Comparison of ENCODE assay signal across 9 cellular contexts in genomic region chr2:104853401-104853925, GRCh38. TPM values are rescaled to one million over a fixed set of nuclear protein-coding genes. Genes with fewer than 3 reads are reported as not detected.
DNase-seq lines count a peak whose midpoint lies in the region; ATAC-seq and TF ChIP-seq lines count a peak whose summit lies in the region.
"Had no signal": no experiment of that assay in that cellular context is flagged by ENCODE, and none has a peak within 500 bp of the region (broad histone marks: within the 10 kb centered on the region; RNA-seq: fewer than 3 reads in every experiment).

No MANE protein-coding gene starts in this region.

- no peak overlapping the region for H4K8ac ChIP-seq in mesendoderm (ENCODE audit: low read depth, low read length)

- DNase-seq in cardiac muscle cell (ENCODE audit: low read depth in 1 of 2, low spot score in 1 of 2) = no peak
- no peak for DNase-seq in left ventricle myocardium superior
- DNase-seq in activated naive CD8-positive, alpha-beta T cell treated with anti-CD3 and anti-CD28 coated beads, Interleukin-2, amount 50 U/mL, for 24 hours = no peak
- no peak for DNase-seq in mesendoderm
- no peak for DNase-seq in upper lobe of right lung
- no peak for DNase-seq in NCI-H146 treated with DMSO at 0.1 percent for 48 hours (lab: John Stamatoyannopoulos, UW; ENCODE audit: unreplicated experiment)

- H3K27ac ChIP-seq in cardiac muscle cell (no peak overlapping the region), mesendoderm (ENCODE audit: low read depth, low read length) (no peak overlapping the region), upper lobe of right lung (no peak overlapping the region)

- H3K23ac ChIP-seq in mesendoderm (ENCODE audit: low read length) = no peak overlapping the region

- H3K27ac Mint-ChIP-seq in activated naive CD8-positive, alpha-beta T cell treated with anti-CD3 and anti-CD28 coated beads, Interleukin-2, amount 50 U/mL, for 24 hours = no peak overlapping the region

- peaks cover 36% of the 10 kb centered on the region for H3K4me1 Mint-ChIP-seq in activated naive CD8-positive, alpha-beta T cell treated with anti-CD3 and anti-CD28 coated beads, Interleukin-2, amount 50 U/mL, for 24 hours

- peaks cover 10% of the 10 kb centered on the region for H3K36me3 Mint-ChIP-seq in activated naive CD8-positive, alpha-beta T cell treated with anti-CD3 and anti-CD28 coated beads, Interleukin-2, amount 50 U/mL, for 24 hours (ENCODE audit: low read depth)

- H3K4ac ChIP-seq in mesendoderm (ENCODE audit: low read depth, low read length) = no peak overlapping the region

- peaks cover 73% of the 10 kb centered on the region for H3K27me3 Mint-ChIP-seq in activated naive CD8-positive, alpha-beta T cell treated with anti-CD3 and anti-CD28 coated beads, Interleukin-2, amount 50 U/mL, for 24 hours

- H3K18ac ChIP-seq in mesendoderm (ENCODE audit: low read length) = no peak overlapping the region

- no peaks in the 10 kb centered on the region for H3K79me1 ChIP-seq in mesendoderm (ENCODE audit: low read length)

- H3K56ac ChIP-seq in mesendoderm (ENCODE audit: low read length) = peak overlapping the region; percentile 25

- no peak overlapping the region for H2AK5ac ChIP-seq in mesendoderm (ENCODE audit: low read length)

- H3K79me2 ChIP-seq in mesendoderm (ENCODE audit: control insufficient read depth, insufficient read depth, low read length) = no peaks in the 10 kb centered on the region

- H4K5ac ChIP-seq in mesendoderm (ENCODE audit: low read length) = no peak overlapping the region

- no peak overlapping the region for H2BK15ac ChIP-seq in mesendoderm (replicated peaks; ENCODE audit: low read depth)

- no peaks in the 10 kb centered on the region for H3K36me3 ChIP-seq in cardiac muscle cell
- no peaks in the 10 kb centered on the region for H3K36me3 ChIP-seq in mesendoderm (ENCODE audit: control insufficient read depth, insufficient read depth, low read length)
- H3K36me3 ChIP-seq in upper lobe of right lung = no peaks in the 10 kb centered on the region

- no peaks in the 10 kb centered on the region for H3K9me3 ChIP-seq in cardiac muscle cell (ENCODE audit: low read depth)
- no peaks in the 10 kb centered on the region for H3K9me3 ChIP-seq in upper lobe of right lung

- no CpG with 5 or more reads among the region's 37 CpGs for WGBS in mesendoderm (ENCODE audit: extremely low coverage, insufficient coverage, low lambda C conversion rate)

- H2BK5ac ChIP-seq in mesendoderm (ENCODE audit: low read length) = no peak overlapping the region

- peaks cover 96% of the 10 kb centered on the region for H3K27me3 ChIP-seq in cardiac muscle cell
- peaks cover 42% of the 10 kb centered on the region for H3K27me3 ChIP-seq in mesendoderm (ENCODE audit: insufficient read depth, low read length, poor library complexity)
- H3K27me3 ChIP-seq in upper lobe of right lung = peaks cover 86% of the 10 kb centered on the region

- ATAC-seq in left ventricle myocardium superior (no peak), upper lobe of right lung (no peak), GM18870 (IDR thresholded peaks at IDR 0.05; ENCODE audit: unreplicated experiment) (no peak), HG02840 (IDR thresholded peaks at IDR 0.05; ENCODE audit: low FRiP score, unreplicated experiment) (no peak)
- no peak for ATAC-seq in activated naive CD8-positive, alpha-beta T cell treated with anti-CD3 and anti-CD28 coated beads, Interleukin-2, amount 50 U/mL, for 24 hours

- no peak overlapping the region for H3K9ac ChIP-seq in mesendoderm (ENCODE audit: low read length)

- H3K4me1 ChIP-seq in cardiac muscle cell (ENCODE audit: low read depth) (no peaks in the 10 kb centered on the region), mesendoderm (ENCODE audit: control insufficient read depth, low read depth, low read length) (no peaks in the 10 kb centered on the region), upper lobe of right lung (peaks cover 19% of the 10 kb centered on the region)

- peak overlapping the region; percentile 45 for H3K4me2 ChIP-seq in mesendoderm (ENCODE audit: low read length)

- peak overlapping the region; percentile 81 for H3K4me3 Mint-ChIP-seq in activated naive CD8-positive, alpha-beta T cell treated with anti-CD3 and anti-CD28 coated beads, Interleukin-2, amount 50 U/mL, for 24 hours

- H3K4me3 ChIP-seq in cardiac muscle cell (peak overlapping the region; percentile 17), mesendoderm (ENCODE audit: low read length) (peak overlapping the region; percentile 17), upper lobe of right lung (peak overlapping the region; percentile 32)

- H3K9me3 Mint-ChIP-seq in activated naive CD8-positive, alpha-beta T cell treated with anti-CD3 and anti-CD28 coated beads, Interleukin-2, amount 50 U/mL, for 24 hours = peaks cover 3% of the 10 kb centered on the region

- no peak overlapping the region for H2BK120ac ChIP-seq in mesendoderm (ENCODE audit: low read depth, low read length)

- intact Hi-C loops in left ventricle myocardium superior (cut with micrococcal nuclease) = no loop called here
- intact Hi-C loops in upper lobe of right lung (cut with DNase I) = no loop called here

- no peak for TF ChIP-seq CTCF in cardiac muscle cell (IDR thresholded peaks at IDR 0.05; ENCODE audit: low read depth, low read length)
- no peak for TF ChIP-seq CTCF in upper lobe of right lung (IDR thresholded peaks at IDR 0.05)

RNA-seq across cellular contexts. Expression of gene POU3F3, which starts 0.5 kb away (rescaled TPM):
- total RNA-seq in cardiac muscle cell = not detected in 2 replicates
- polyA plus RNA-seq in cardiac muscle cell = not detected in 2 replicates
- not detected for total RNA-seq in left ventricle myocardium superior
- 0.06 TPM for polyA plus RNA-seq in mesendoderm (2013, experiment 1 of 2)
- 0.06 TPM for polyA plus RNA-seq in mesendoderm (2013, experiment 2 of 2)
- total RNA-seq in upper lobe of right lung = not detected
- total RNA-seq: liver had no signal
- polyA plus RNA-seq: liver had no signal
